31 cellular contexts compared by ENCODE assay signal in genomic region chr12:93733928-93734327, GRCh38.
"Had no signal": no experiment of that assay in that cellular context is flagged by ENCODE, and none has a peak within 500 bp of the region (broad histone marks: within the 10 kb centered on the region; RNA-seq: fewer than 3 reads in every experiment).

No MANE protein-coding gene starts in this region.

- H3K27me3 Mint-ChIP-seq: activated B cell treated with CpG ODN at 0.5 μM for 24 hours; activated CD4-positive, alpha-beta memory T cell treated with anti-CD3 and anti-CD28 coated beads, Interleukin-2, amount 10 ng/mL, durations not matched to agents 7 days and 5 days; activated naive CD8-positive, alpha-beta T cell treated with anti-CD3 and anti-CD28 coated beads, Interleukin-2, amount 50 U/mL, for 24 hours; activated T-cell treated with anti-CD3 and anti-CD28 coated beads, Interleukin-2, amount 50 U/mL, for 24 hours; effector memory CD8-positive, alpha-beta T cell; T-cell had no signal

- H3K27ac Mint-ChIP-seq: activated B cell treated with CpG ODN at 0.5 μM for 24 hours; activated CD4-positive, alpha-beta memory T cell treated with anti-CD3 and anti-CD28 coated beads, Interleukin-2, amount 10 ng/mL, durations not matched to agents 7 days and 5 days; activated naive CD8-positive, alpha-beta T cell treated with anti-CD3 and anti-CD28 coated beads for 36 hours; activated naive CD8-positive, alpha-beta T cell treated with anti-CD3 and anti-CD28 coated beads, Interleukin-2, amount 50 U/mL, for 24 hours; activated T-cell treated with anti-CD3 and anti-CD28 coated beads, Interleukin-2, amount 50 U/mL, for 24 hours; activated T-cell treated with anti-CD3 and anti-CD28 coated beads, Interleukin-2, amount 50 U/mL, for 72 hours; effector memory CD8-positive, alpha-beta T cell; T-cell; T-helper 1 cell treated with Interleukin-12 subunit alpha and Interleukin-12 subunit beta and Interleukin-4 antibody, amounts not matched to agents 30 μg/mL and 1 μg/mL, for 36 hours; T-helper 2 cell treated with Interferon-gamma antibody and Interleukin-4, amounts not matched to agents 5 μg/mL and 100 μg/mL, for 36 hours had no signal

- H3K36me3 ChIP-seq: adrenal gland, esophagus squamous epithelium, gastroesophageal sphincter, heart right ventricle, WERI-Rb-1 had no signal

- H3K4me3 ChIP-seq: adrenal gland, body of pancreas, esophagus squamous epithelium, gastroesophageal sphincter, heart right ventricle had no signal

- DNase-seq: activated B cell treated with CpG ODN at 0.5 μM for 24 hours; activated CD4-positive, alpha-beta memory T cell treated with anti-CD3 and anti-CD28 coated beads, Interleukin-2, amount 10 ng/mL, durations not matched to agents 7 days and 5 days; activated CD4-positive, alpha-beta T cell treated with anti-CD3 and anti-CD28 coated beads for 48 hours; activated CD4-positive, alpha-beta T cell treated with anti-CD3 and anti-CD28 coated beads, Interleukin-2, amount 50 U/mL, for 4 hours; activated CD8-positive, alpha-beta memory T cell treated with anti-CD3 and anti-CD28 coated beads, Interleukin-2, amount 50 U/mL, for 48 hours; activated gamma-delta T cell; activated naive CD4-positive, alpha-beta T cell treated with anti-CD3 and anti-CD28 coated beads, Interleukin-2, amount 50 U/mL, for 16 hours; activated naive CD4-positive, alpha-beta T cell treated with Interleukin-2 at 50 U/mL for 16 hours; activated naive CD8-positive, alpha-beta T cell treated with anti-CD3 and anti-CD28 coated beads for 36 hours; activated naive CD8-positive, alpha-beta T cell treated with anti-CD3 and anti-CD28 coated beads, Interleukin-2, amount 50 U/mL, for 24 hours; activated T-cell treated with anti-CD3 and anti-CD28 coated beads for 4 hours; activated T-cell treated with anti-CD3 and anti-CD28 coated beads, Interleukin-2, amount 50 U/mL, for 24 hours; activated T-cell treated with anti-CD3 and anti-CD28 coated beads, Interleukin-2, amount 50 U/mL, for 72 hours; adrenal gland; aorta; cortex of kidney; dermis blood vessel endothelial cell; effector CD4-positive, alpha-beta T cell; effector memory CD8-positive, alpha-beta T cell; esophagus squamous epithelium; foreskin melanocyte; T-cell; T1000; WERI-Rb-1 had no signal

- H3K27ac ChIP-seq: adrenal gland, body of pancreas, epithelial cell of prostate, esophagus squamous epithelium, gastroesophageal sphincter, heart right ventricle, WERI-Rb-1 had no signal

- H3K9me3 ChIP-seq: adrenal gland, body of pancreas, esophagus squamous epithelium, gastroesophageal sphincter, heart right ventricle had no signal

- H3K4me3 Mint-ChIP-seq: activated B cell treated with CpG ODN at 0.5 μM for 24 hours; activated CD4-positive, alpha-beta memory T cell treated with anti-CD3 and anti-CD28 coated beads, Interleukin-2, amount 10 ng/mL, durations not matched to agents 7 days and 5 days; activated naive CD8-positive, alpha-beta T cell treated with anti-CD3 and anti-CD28 coated beads for 36 hours; activated naive CD8-positive, alpha-beta T cell treated with anti-CD3 and anti-CD28 coated beads, Interleukin-2, amount 50 U/mL, for 24 hours; activated T-cell treated with anti-CD3 and anti-CD28 coated beads, Interleukin-2, amount 50 U/mL, for 24 hours; activated T-cell treated with anti-CD3 and anti-CD28 coated beads, Interleukin-2, amount 50 U/mL, for 72 hours; effector memory CD8-positive, alpha-beta T cell; T-cell; T-helper 1 cell treated with Interleukin-12 subunit alpha and Interleukin-12 subunit beta and Interleukin-4 antibody, amounts not matched to agents 30 μg/mL and 1 μg/mL, for 36 hours; T-helper 2 cell treated with Interferon-gamma antibody and Interleukin-4, amounts not matched to agents 5 μg/mL and 100 μg/mL, for 36 hours had no signal

- H3K9me3 Mint-ChIP-seq: activated B cell treated with CpG ODN at 0.5 μM for 24 hours; activated CD4-positive, alpha-beta memory T cell treated with anti-CD3 and anti-CD28 coated beads, Interleukin-2, amount 10 ng/mL, durations not matched to agents 7 days and 5 days; activated naive CD8-positive, alpha-beta T cell treated with anti-CD3 and anti-CD28 coated beads for 36 hours; activated naive CD8-positive, alpha-beta T cell treated with anti-CD3 and anti-CD28 coated beads, Interleukin-2, amount 50 U/mL, for 24 hours; activated T-cell treated with anti-CD3 and anti-CD28 coated beads, Interleukin-2, amount 50 U/mL, for 24 hours; activated T-cell treated with anti-CD3 and anti-CD28 coated beads, Interleukin-2, amount 50 U/mL, for 72 hours; effector memory CD8-positive, alpha-beta T cell; T-cell; T-helper 1 cell treated with Interleukin-12 subunit alpha and Interleukin-12 subunit beta and Interleukin-4 antibody, amounts not matched to agents 30 μg/mL and 1 μg/mL, for 36 hours; T-helper 2 cell treated with Interferon-gamma antibody and Interleukin-4, amounts not matched to agents 5 μg/mL and 100 μg/mL, for 36 hours had no signal

- ATAC-seq: activated CD4-positive, CD25-positive, alpha-beta regulatory T cell treated with anti-CD3 and anti-CD28 coated beads, Interleukin-2, amount 50 U/mL, for 24 hours; activated naive CD8-positive, alpha-beta T cell treated with anti-CD3 and anti-CD28 coated beads, Interleukin-2, amount 50 U/mL, for 24 hours; effector memory CD8-positive, alpha-beta T cell; gastroesophageal sphincter; T-cell had no signal
